In the genomic region with DNA sequence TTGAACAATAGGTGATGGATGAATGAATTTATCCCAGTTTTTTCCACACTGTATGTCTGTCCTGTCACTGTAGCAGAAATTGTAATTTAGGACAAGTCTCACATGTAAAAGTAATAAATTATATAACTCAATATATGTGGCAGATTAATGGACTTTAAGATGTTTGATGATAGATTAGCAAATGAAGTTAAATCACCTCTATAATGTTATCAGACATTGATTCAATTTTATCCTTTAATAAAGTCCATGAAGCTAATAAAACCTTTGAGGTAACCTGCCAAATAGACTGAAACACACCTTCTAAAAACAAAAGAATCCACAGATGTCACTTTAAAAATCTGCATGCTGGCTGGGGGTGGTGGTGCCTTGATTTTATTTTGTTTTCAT, we compare ENCODE assay signal across 8 cellular contexts.
DNase-seq lines count a peak whose midpoint lies in the region; ATAC-seq and TF ChIP-seq lines count a peak whose summit lies in the region.

No MANE protein-coding gene starts in this region.

- H3K4me1 Mint-ChIP-seq in activated CD8-positive, alpha-beta T cell treated with anti-CD3 and anti-CD28 coated beads, Interleukin-2, amount 10 ng/mL, durations not matched to agents 7 days and 5 days (ENCODE audit: low read depth), result peaks cover 45% of the 10 kb centered on the region

- no peaks in the 10 kb centered on the region for H4K20me1 ChIP-seq in GM23248 (ENCODE audit: insufficient read depth)

- H3K4me3 Mint-ChIP-seq in activated CD8-positive, alpha-beta T cell treated with anti-CD3 and anti-CD28 coated beads, Interleukin-2, amount 10 ng/mL, durations not matched to agents 7 days and 5 days, result peak overlapping the region; percentile 81

- peak overlapping the region; percentile 78 to 80 for H3K27ac ChIP-seq in right atrium auricular region
- peak overlapping the region; percentile 66 to 75 for H3K27ac ChIP-seq in mucosa of rectum (ENCODE audit: low read depth in 2 of 2, low read length in 2 of 2)
- no peak overlapping the region for H3K27ac ChIP-seq in GM23248

- in situ Hi-C loops in GM23248 (cut with MboI), result no loop called here

- H3K36me3 Mint-ChIP-seq in activated CD8-positive, alpha-beta T cell treated with anti-CD3 and anti-CD28 coated beads, Interleukin-2, amount 10 ng/mL, durations not matched to agents 7 days and 5 days (ENCODE audit: low read depth), result peaks cover 31% of the 10 kb centered on the region

- H3K27me3 ChIP-seq in right atrium auricular region (no peaks in the 10 kb centered on the region), mucosa of rectum (ENCODE audit: control insufficient read depth in 2 of 2, insufficient read depth in 2 of 2, low read length in 2 of 2) (no peaks in the 10 kb centered on the region), GM23248 (replicated peaks; ENCODE audit: insufficient read depth) (no peaks in the 10 kb centered on the region)

- no peaks in the 10 kb centered on the region for H3K9me3 ChIP-seq in right atrium auricular region
- no peaks in the 10 kb centered on the region for H3K9me3 ChIP-seq in mucosa of rectum (ENCODE audit: control insufficient read depth in 2 of 2, low read length in 2 of 2)
- H3K9me3 ChIP-seq in GM23248 (ENCODE audit: low read depth), result no peaks in the 10 kb centered on the region

- H3K36me3 ChIP-seq in right atrium auricular region, result peaks cover 14% of the 10 kb centered on the region
- H3K36me3 ChIP-seq in mucosa of rectum (ENCODE audit: control insufficient read depth in 2 of 2, insufficient read depth in 2 of 2, low read length in 2 of 2), result peaks cover 0 to 4% of the 10 kb centered on the region in 2 donors
- H3K36me3 ChIP-seq in GM23248 (ENCODE audit: low read depth), result no peaks in the 10 kb centered on the region

- H3K27me3 Mint-ChIP-seq in activated CD8-positive, alpha-beta T cell treated with anti-CD3 and anti-CD28 coated beads, Interleukin-2, amount 10 ng/mL, durations not matched to agents 7 days and 5 days (ENCODE audit: low read depth), result no peaks in the 10 kb centered on the region

- CTCF ChIA-PET in activated CD8-positive, alpha-beta T cell treated with anti-CD3 and anti-CD28 coated beads, Interleukin-2, amount 10 ng/mL, durations not matched to agents 7 days and 5 days (lab: Charles Lee), result interaction anchor here (0.8 to 6.4 kb wide), 11 partner anchors 14 to 89 kb away, joined by 3 to 39 read pairs (median 4); no protein-coding TSS in a partner anchor

- H3K9ac ChIP-seq in mucosa of rectum (ENCODE audit: low read depth in 1 of 2, low read length in 2 of 2) (peak overlapping the region in 1 of 2 donors; percentile 19), GM23248 (no peak overlapping the region)

- peaks cover 21% of the 10 kb centered on the region for H3F3A ChIP-seq in GM23248 (ENCODE audit: insufficient read depth)

- POLR2A ChIA-PET in activated CD8-positive, alpha-beta T cell treated with anti-CD3 and anti-CD28 coated beads, Interleukin-2, amount 10 ng/mL, durations not matched to agents 7 days and 5 days (lab: Charles Lee), result interaction anchor here (0.6 to 4.8 kb wide), 6 partner anchors 17 to 224 kb away, joined by 3 to 36 read pairs (median 11); a partner anchor contains a TSS

- DNase-seq in right atrium auricular region (ENCODE audit: low spot score) (no peak), Right ventricle myocardium inferior (ENCODE audit: missing footprints) (no peak), DMS53 treated with DMSO at 0.1 percent for 48 hours (lab: John Stamatoyannopoulos, UW; ENCODE audit: unreplicated experiment) (no peak), GM23248 (no peak), NCI-H526 (lab: John Stamatoyannopoulos, UW) (no peak)
- no peak for DNase-seq in activated CD8-positive, alpha-beta T cell treated with anti-CD3 and anti-CD28 coated beads, Interleukin-2, amount 10 ng/mL, durations not matched to agents 7 days and 5 days

- no peak overlapping the region for H3K4me2 ChIP-seq in GM23248 (ENCODE audit: unreplicated experiment)

- H3K4me3 ChIP-seq in right atrium auricular region (no peak overlapping the region), mucosa of rectum (ENCODE audit: low read length in 2 of 2) (peak overlapping the region in 1 of 2 donors; percentile 45), GM23248 (no peak overlapping the region)

- H3K9me3 Mint-ChIP-seq in activated CD8-positive, alpha-beta T cell treated with anti-CD3 and anti-CD28 coated beads, Interleukin-2, amount 10 ng/mL, durations not matched to agents 7 days and 5 days (ENCODE audit: insufficient read depth), result no peaks in the 10 kb centered on the region

- H3K79me2 ChIP-seq in GM23248 (ENCODE audit: insufficient read depth), result peaks cover 21% of the 10 kb centered on the region

- H3K9me2 ChIP-seq in GM23248 (ENCODE audit: insufficient read depth), result no peaks in the 10 kb centered on the region

- ATAC-seq in Right ventricle myocardium inferior (no peak), GM19467 (IDR thresholded peaks at IDR 0.05; ENCODE audit: unreplicated experiment) (no peak)
- no peak for ATAC-seq in activated CD8-positive, alpha-beta T cell treated with anti-CD3 and anti-CD28 coated beads, Interleukin-2, amount 10 ng/mL, durations not matched to agents 7 days and 5 days

- H2AFZ ChIP-seq in GM23248, result no peak overlapping the region

- TF ChIP-seq CTCF in right atrium auricular region (IDR thresholded peaks at IDR 0.05), result no peak

- peak overlapping the region; percentile 99 for H3K27ac Mint-ChIP-seq in activated CD8-positive, alpha-beta T cell treated with anti-CD3 and anti-CD28 coated beads, Interleukin-2, amount 10 ng/mL, durations not matched to agents 7 days and 5 days

- peaks cover 0 to 51% of the 10 kb centered on the region in 2 donors for H3K4me1 ChIP-seq in right atrium auricular region
- H3K4me1 ChIP-seq in mucosa of rectum (ENCODE audit: control insufficient read depth in 2 of 2, insufficient read depth in 2 of 2, low read length in 2 of 2), result peaks cover 0 to 7% of the 10 kb centered on the region in 2 donors
- H3K4me1 ChIP-seq in GM23248 (ENCODE audit: insufficient read depth), result peaks cover 31% of the 10 kb centered on the region

- intact Hi-C loops in Right ventricle myocardium inferior (cut with DNase I), result no loop called here
